Comparison of ENCODE assay signal across 14 cellular contexts in the genomic region with DNA sequence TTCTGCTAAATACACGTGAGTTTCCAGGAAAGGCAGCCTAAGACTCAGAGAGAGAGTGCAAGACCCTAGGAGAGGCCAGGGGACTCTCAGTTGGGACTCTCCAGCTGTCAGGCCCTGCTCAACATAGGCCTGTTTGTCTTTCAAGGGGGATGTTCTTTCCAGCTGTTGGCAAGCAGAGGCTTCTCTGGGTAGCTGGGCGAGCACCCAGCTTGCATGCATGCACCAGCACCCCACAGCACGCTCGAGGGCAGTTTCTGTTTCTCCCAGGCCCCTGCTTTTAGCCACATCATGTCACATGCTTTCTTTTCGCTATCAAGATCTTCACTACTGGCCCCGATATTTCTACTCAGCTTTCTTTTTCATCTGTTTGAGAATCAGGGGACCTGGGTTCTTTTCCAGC.
A peak's percentile ranks its signal among the peaks of the same experiment; 100 is the strongest.
DNase-seq lines count a peak whose midpoint lies in the region; ATAC-seq and TF ChIP-seq lines count a peak whose summit lies in the region.
"Had no signal": no experiment of that assay in that cellular context is flagged by ENCODE, and none has a peak within 500 bp of the region (broad histone marks: within the 10 kb centered on the region; RNA-seq: fewer than 3 reads in every experiment).

No MANE protein-coding gene starts in this region.

- H3K4me3 ChIP-seq in dorsolateral prefrontal cortex (no peak overlapping the region), neuronal stem cell (ENCODE audit: low read length in 2 of 2) (no peak overlapping the region)
- H3K4me3 ChIP-seq: heart left ventricle had no signal

- no peak overlapping the region for H2BK12ac ChIP-seq in neuronal stem cell (ENCODE audit: low read length)

- H3K9me3 ChIP-seq in neuronal stem cell (replicated peaks in 1 of 2; ENCODE audit: control insufficient read depth in 2 of 2, insufficient read depth in 1 of 2, low read depth in 1 of 2, low read length in 2 of 2) = no peaks in the 10 kb centered on the region
- H3K9me3 ChIP-seq: heart left ventricle had no signal

- H3K4ac ChIP-seq in neuronal stem cell (ENCODE audit: low read length) = no peak overlapping the region

- intact Hi-C loops in dorsolateral prefrontal cortex (cut with DNase I) = no loop called here

- TF ChIP-seq CTCF in dorsolateral prefrontal cortex (IDR thresholded peaks at IDR 0.05 in 54 of 56, conservative IDR thresholded peaks at IDR 0.05 in 2 of 56; ENCODE audit: low read depth in 1 of 56, partially characterized antibody in 56 of 56) = no peak

- no CpG with 5 or more reads among the region's 6 CpGs for WGBS in neuronal stem cell (ENCODE audit: extremely low coverage in 2 of 2, insufficient read length in 2 of 2, insufficient replicate concordance in 1 of 2), 2 donors

- no peak overlapping the region for H4K91ac ChIP-seq in neuronal stem cell (ENCODE audit: low read depth, low read length, poor library complexity)

- no peak overlapping the region for H2BK15ac ChIP-seq in neuronal stem cell (ENCODE audit: low read length)

- H3K4me2 ChIP-seq in neuronal stem cell (ENCODE audit: insufficient read depth, low read length, poor library complexity, severe bottlenecking) = no peak overlapping the region

- no peaks in the 10 kb centered on the region for H3K36me3 ChIP-seq in neuronal stem cell (replicated peaks in 1 of 2; ENCODE audit: control insufficient read depth in 2 of 2, insufficient read depth in 2 of 2, low read length in 2 of 2)
- H3K36me3 ChIP-seq: heart left ventricle had no signal

- peak; percentile 94 for ATAC-seq in GM18502 (IDR thresholded peaks at IDR 0.05; ENCODE audit: poor library complexity, unreplicated experiment)
- peak; percentile 81 for ATAC-seq in GM19463 (IDR thresholded peaks at IDR 0.05; ENCODE audit: unreplicated experiment)
- ATAC-seq in HG02943 (IDR thresholded peaks at IDR 0.05; ENCODE audit: low read depth, unreplicated experiment) = peak; percentile 60
- no peak for ATAC-seq in HG03457 (IDR thresholded peaks at IDR 0.05; ENCODE audit: unreplicated experiment)
- ATAC-seq: Right ventricle myocardium inferior had no signal

- no peak overlapping the region for H3K18ac ChIP-seq in neuronal stem cell (ENCODE audit: low read length)

- DNase-seq in dorsolateral prefrontal cortex (peak in 2 of 10 donors; percentile 9 to 29), neuronal stem cell (ENCODE audit: low spot score) (no peak), NCI-H748 (lab: John Stamatoyannopoulos, UW; ENCODE audit: unreplicated experiment) (no peak), mucosa of gallbladder (ENCODE audit: low spot score) (no peak)
- DNase-seq: activated CD4-positive, CD25-positive, alpha-beta regulatory T cell; mesendoderm; retina; trophoblast cell had no signal

- H3K23ac ChIP-seq in neuronal stem cell (ENCODE audit: low read depth, low read length, poor library complexity) = no peak overlapping the region

- H3K27ac ChIP-seq in dorsolateral prefrontal cortex = peak overlapping the region in 43 of 59 donors; percentile 2 to 72 (median 53)
- H3K27ac ChIP-seq in neuronal stem cell (replicated peaks; ENCODE audit: low read length) = no peak overlapping the region
- H3K27ac ChIP-seq: heart left ventricle had no signal

- H3K4me1 ChIP-seq in neuronal stem cell (ENCODE audit: control insufficient read depth in 2 of 2, insufficient read depth in 1 of 2, low read depth in 1 of 2, low read length in 2 of 2) = no peaks in the 10 kb centered on the region

- H2AFZ ChIP-seq in neuronal stem cell (ENCODE audit: low read length) = no peak overlapping the region

- no peak overlapping the region for H3K14ac ChIP-seq in neuronal stem cell (ENCODE audit: low read length)

- H3K27me3 ChIP-seq in dorsolateral prefrontal cortex (no peaks in the 10 kb centered on the region), neuronal stem cell (ENCODE audit: control insufficient read depth in 3 of 3, insufficient read depth in 3 of 3, low read depth in 1 of 3, low read length in 3 of 3) (peaks cover 0 to 3% (median 0%) of the 10 kb centered on the region in 3 experiments)
- H3K27me3 ChIP-seq: heart left ventricle had no signal

- no peak overlapping the region for H2BK120ac ChIP-seq in neuronal stem cell (ENCODE audit: low read depth, low read length)

- no peak overlapping the region for H2BK5ac ChIP-seq in neuronal stem cell (ENCODE audit: low read length)

- H3K9ac ChIP-seq in neuronal stem cell (ENCODE audit: low read depth, low read length, poor library complexity) = no peak overlapping the region

- no peak overlapping the region for H4K8ac ChIP-seq in neuronal stem cell (ENCODE audit: low read depth, low read length)

- no peaks in the 10 kb centered on the region for H3K79me1 ChIP-seq in neuronal stem cell (ENCODE audit: low read depth, low read length)

- H2AK5ac ChIP-seq in neuronal stem cell (ENCODE audit: low read depth, low read length) = no peak overlapping the region
